11 cellular contexts compared by ENCODE assay signal in genomic region chr15:77066961-77067690, GRCh38. TPM values are rescaled to one million over a fixed set of nuclear protein-coding genes. Genes with fewer than 3 reads are reported as not detected.
DNase-seq lines count a peak whose midpoint lies in the region; ATAC-seq and TF ChIP-seq lines count a peak whose summit lies in the region.
"Had no signal": no experiment of that assay in that cellular context is flagged by ENCODE, and none has a peak within 500 bp of the region (broad histone marks: within the 10 kb centered on the region; RNA-seq: fewer than 3 reads in every experiment).

No MANE protein-coding gene starts in this region.

- DNase-seq in NCI-H510A treated with DMSO at 0.1 percent for 48 hours (lab: John Stamatoyannopoulos, UW) (peak; percentile 11), NCI-H510A (lab: John Stamatoyannopoulos, UW) (no peak), Panc1 (ENCODE audit: low read depth, low spot score) (no peak), hepatic stellate cell (ENCODE audit: low spot score) (peak; percentile 21), coronary artery (ENCODE audit: low spot score) (no peak)
- no peak for DNase-seq in stimulated activated effector memory CD8-positive, alpha-beta T cell treated with anti-CD3 and anti-CD28 coated beads, Interleukin-12 subunit alpha, Interleukin-12 subunit beta, amount 100 ng/mL, for 72 hours (ENCODE audit: low spot score in 2 of 2)
- DNase-seq: activated T-cell treated with anti-CD3 and anti-CD28 coated beads, Interleukin-2, amount 50 U/mL, for 48 hours; SW 1271 had no signal

- H3K4me3 ChIP-seq in Panc1 (ENCODE audit: low read depth in 2 of 2, low read length in 2 of 2) (no peak overlapping the region), coronary artery (no peak overlapping the region)
- H3K4me3 ChIP-seq: HAP-1 had no signal

- intact Hi-C loops in Panc1 (cut with micrococcal nuclease; ENCODE audit: unreplicated experiment), result no loop called here

- H3K4me3 Mint-ChIP-seq in stimulated activated effector memory CD8-positive, alpha-beta T cell treated with anti-CD3 and anti-CD28 coated beads, Interleukin-12 subunit alpha, Interleukin-12 subunit beta, amount 100 ng/mL, for 72 hours, result no peak overlapping the region

- H3K9me3 ChIP-seq in Panc1 (ENCODE audit: control insufficient read depth, insufficient read depth, low read depth, low read length), result no peaks in the 10 kb centered on the region
- H3K9me3 ChIP-seq: HAP-1 had no signal

- ATAC-seq in Panc1, result peak; percentile 23; the same call in 1 of the 2 replicates
- no peak for ATAC-seq in stimulated activated effector memory CD8-positive, alpha-beta T cell treated with anti-CD3 and anti-CD28 coated beads, Interleukin-12 subunit alpha, Interleukin-12 subunit beta, amount 100 ng/mL, for 72 hours
- ATAC-seq in HG03045 (IDR thresholded peaks at IDR 0.05; ENCODE audit: unreplicated experiment), result no peak
- no peak for ATAC-seq in HG03469 (IDR thresholded peaks at IDR 0.05; ENCODE audit: unreplicated experiment)

- TF ChIP-seq CTCF in Panc1 (IDR thresholded peaks at IDR 0.05) (no peak), coronary artery (IDR thresholded peaks at IDR 0.05) (no peak)

- CTCF ChIA-PET in Panc1 (lab: Charles Lee), result interaction anchor here (0.6 to 0.7 kb wide), 3 partner anchors 11 to 40 kb away, joined by 5 to 8 read pairs (median 8); no protein-coding TSS in a partner anchor

- POLR2A ChIA-PET in Panc1 (lab: Charles Lee), result no interaction called here

- peaks cover 46% of the 10 kb centered on the region for H3K4me1 Mint-ChIP-seq in stimulated activated effector memory CD8-positive, alpha-beta T cell treated with anti-CD3 and anti-CD28 coated beads, Interleukin-12 subunit alpha, Interleukin-12 subunit beta, amount 100 ng/mL, for 72 hours

- BruUV-seq in Panc1 (replicated peaks; lab: Mats Ljungman, UMichigan), result no TSS peak

- H3K36me3 ChIP-seq in Panc1 (ENCODE audit: control insufficient read depth, insufficient read depth, low read length), result peaks cover 2% of the 10 kb centered on the region; the same call in 1 of the 2 replicates

- H3K27ac ChIP-seq in Panc1 (ENCODE audit: low read length), result no peak overlapping the region
- no peak overlapping the region for H3K27ac ChIP-seq in coronary artery

- H3K27me3 ChIP-seq in Panc1 (ENCODE audit: control insufficient read depth, insufficient read depth, low read length), result no peaks in the 10 kb centered on the region

- H3K36me3 Mint-ChIP-seq in stimulated activated effector memory CD8-positive, alpha-beta T cell treated with anti-CD3 and anti-CD28 coated beads, Interleukin-12 subunit alpha, Interleukin-12 subunit beta, amount 100 ng/mL, for 72 hours, result peaks cover 6% of the 10 kb centered on the region

- H3K4me1 ChIP-seq in Panc1 (ENCODE audit: control insufficient read depth, insufficient read depth, low read length), result peaks cover 34% of the 10 kb centered on the region

- in situ Hi-C loops in Panc1 (cut with HindIII; ENCODE audit: low pct_unique_long_range_greater_than_20kb, low sequenced_read_pairs), result no loop called here

- no peaks in the 10 kb centered on the region for H3K9me3 Mint-ChIP-seq in stimulated activated effector memory CD8-positive, alpha-beta T cell treated with anti-CD3 and anti-CD28 coated beads, Interleukin-12 subunit alpha, Interleukin-12 subunit beta, amount 100 ng/mL, for 72 hours

- peak overlapping the region; percentile 7 for H3K27ac Mint-ChIP-seq in stimulated activated effector memory CD8-positive, alpha-beta T cell treated with anti-CD3 and anti-CD28 coated beads, Interleukin-12 subunit alpha, Interleukin-12 subunit beta, amount 100 ng/mL, for 72 hours

RNA-seq across cellular contexts. Expression of gene TSPAN3, which starts 3.8 kb away (rescaled TPM):
- total RNA-seq in Panc1 (2021; ENCODE audit: unreplicated experiment), result 130 TPM
- 110 TPM for polyA plus RNA-seq in Panc1 (2012; ENCODE audit: insufficient read length)

Comparison
In these comparisons a context has a peak if more than half of its experiments do, and no peak if none do; other contexts are left out.
1. DNase-seq: peak in NCI-H510A treated with DMSO at 0.1 percent for 48 hours (single experiment) and hepatic stellate cell (single experiment); none in NCI-H510A (single experiment), Panc1 (single experiment), stimulated activated effector memory CD8-positive, alpha-beta T cell treated with anti-CD3 and anti-CD28 coated beads, Interleukin-12 subunit alpha, Interleukin-12 subunit beta, amount 100 ng/mL, for 72 hours (0 of 2) and coronary artery (single experiment).